In genomic region chr3:22322861-22323260, GRCh38 we compare ENCODE assay signal across 22 cellular contexts.
DNase-seq lines count a peak whose midpoint lies in the region; ATAC-seq and TF ChIP-seq lines count a peak whose summit lies in the region.
"Had no signal": no experiment of that assay in that cellular context is flagged by ENCODE, and none has a peak within 500 bp of the region (broad histone marks: within the 10 kb centered on the region; RNA-seq: fewer than 3 reads in every experiment).

No MANE protein-coding gene starts in this region.

- WGBS in GM23248 (ENCODE audit: low coverage in 1 of 2, low lambda C conversion rate in 2 of 2, missing lambda C conversion rate in 2 of 2), 2 experiments = 86 to 91% methylated on average over 4 of the region's 4 CpGs
- WGBS in SK-N-SH (ENCODE audit: low lambda C conversion rate) = 83% methylated on average over 4 of the region's 4 CpGs

- POLR2A ChIA-PET in WTC11 (lab: Charles Lee) (no interaction called here), SK-N-SH (lab: Yijun Ruan, JAX) (no interaction called here)

- H3K27me3 ChIP-seq in GM23338 (ENCODE audit: insufficient read depth) (no peaks in the 10 kb centered on the region), GM23248 (replicated peaks; ENCODE audit: insufficient read depth) (no peaks in the 10 kb centered on the region), SK-N-SH (ENCODE audit: insufficient read depth) (no peaks in the 10 kb centered on the region)
- H3K27me3 ChIP-seq: BE2C; BLaER1 treated with 17β-estradiol and CSF1 and Interleukin-3, amounts not matched to agents 10 nM and 100 nM had no signal

- no peaks in the 10 kb centered on the region for H3K36me3 ChIP-seq in GM23338 (ENCODE audit: insufficient read depth)
- no peaks in the 10 kb centered on the region for H3K36me3 ChIP-seq in GM23248 (ENCODE audit: low read depth)
- no peaks in the 10 kb centered on the region for H3K36me3 ChIP-seq in SK-N-SH (replicated peaks in 1 of 2; ENCODE audit: control insufficient read depth in 1 of 2, insufficient read depth in 2 of 2, low read length in 1 of 2)
- H3K36me3 ChIP-seq: BE2C; BLaER1 treated with 17β-estradiol and CSF1 and Interleukin-3, amounts not matched to agents 10 nM and 100 nM; HAP-1 had no signal

- no peak for TF ChIP-seq EP300 in SK-N-SH (IDR thresholded peaks at IDR 0.05; ENCODE audit: borderline replicate concordance in 1 of 2, low read depth in 1 of 2, low read length in 1 of 2)

- H2AFZ ChIP-seq in GM23338 (peak overlapping the region; percentile 70; the same call in 1 of the 2 replicates), GM23248 (no peak overlapping the region), SK-N-SH (ENCODE audit: low read depth) (no peak overlapping the region)

- peak; percentile 49 for DNase-seq in GM23338 (ENCODE audit: low spot score)
- DNase-seq in WTC11 (ENCODE audit: low spot score) = no peak
- peak; percentile 33 for DNase-seq in iPS DF 19.7 (ENCODE audit: low read depth, low spot score)
- DNase-seq in iPS-NIHi7 (ENCODE audit: extremely low spot score) = peak; percentile 16
- no peak for DNase-seq in UCSD-AML1 (lab: John Stamatoyannopoulos, UW; ENCODE audit: unreplicated experiment)
- no peak for DNase-seq in NCI-H510A (lab: John Stamatoyannopoulos, UW)
- DNase-seq in GM23248 = no peak
- no peak for DNase-seq in SK-N-SH
- DNase-seq: ACHN; AML-193; BE2C; CD4-positive, alpha-beta T cell; CD8-positive, alpha-beta memory T cell; DMS 273 treated with DMSO at 0.1 percent for 48 hours; DMS79 treated with DMSO at 0.1 percent for 48 hours; GF-D8; HFFc6 had no signal

- H3K9me3 ChIP-seq in GM23248 (ENCODE audit: low read depth) (no peaks in the 10 kb centered on the region), SK-N-SH (no peaks in the 10 kb centered on the region)
- H3K9me3 ChIP-seq: A549; BE2C; BLaER1 treated with 17β-estradiol and CSF1 and Interleukin-3, amounts not matched to agents 10 nM and 100 nM; HAP-1 had no signal

- no peaks in the 10 kb centered on the region for H3K36me3 Mint-ChIP-seq in GM23338 (ENCODE audit: low read depth)
- H3K36me3 Mint-ChIP-seq in WTC11 = no peaks in the 10 kb centered on the region
- H3K36me3 Mint-ChIP-seq: CD14-positive monocyte; CD8-positive, alpha-beta memory T cell had no signal

- no peak for TF ChIP-seq RAD21 in SK-N-SH (IDR thresholded peaks at IDR 0.05; ENCODE audit: low read length)

- H3F3A ChIP-seq in GM23338 (replicated peaks; ENCODE audit: low read depth) (no peaks in the 10 kb centered on the region), GM23248 (ENCODE audit: insufficient read depth) (no peaks in the 10 kb centered on the region), SK-N-SH (replicated peaks; ENCODE audit: insufficient read depth) (no peaks in the 10 kb centered on the region)

- H3K9ac ChIP-seq in GM23248 (no peak overlapping the region), SK-N-SH (no peak overlapping the region)
- H3K9ac ChIP-seq: BLaER1 treated with 17β-estradiol and CSF1 and Interleukin-3, amounts not matched to agents 10 nM and 100 nM had no signal

- no peaks in the 10 kb centered on the region for H3K9me2 ChIP-seq in GM23338 (ENCODE audit: insufficient read depth)
- H3K9me2 ChIP-seq in GM23248 (ENCODE audit: insufficient read depth) = no peaks in the 10 kb centered on the region
- no peaks in the 10 kb centered on the region; the same call in 1 of the 2 replicates for H3K9me2 ChIP-seq in SK-N-SH

- H3K4me3 ChIP-seq in GM23338 (no peak overlapping the region), GM23248 (no peak overlapping the region), SK-N-SH (ENCODE audit: low read depth in 2 of 2, low read length in 1 of 2) (no peak overlapping the region)
- H3K4me3 ChIP-seq: A549; BLaER1 treated with 17β-estradiol and CSF1 and Interleukin-3, amounts not matched to agents 10 nM and 100 nM; HAP-1 had no signal

- H3K4me1 Mint-ChIP-seq in GM23338 = peaks cover 22% of the 10 kb centered on the region
- peaks cover 31% of the 10 kb centered on the region for H3K4me1 Mint-ChIP-seq in WTC11
- H3K4me1 Mint-ChIP-seq: CD14-positive monocyte; CD8-positive, alpha-beta memory T cell had no signal

- in situ Hi-C loops in GM23248 (cut with MboI) = no loop called here

- no peak for TF ChIP-seq CTCF in GM23338 (conservative IDR thresholded peaks at IDR 0.05; ENCODE audit: low read depth in 2 of 2)
- no peak for TF ChIP-seq CTCF in WTC11 (IDR thresholded peaks at IDR 0.05)
- no peak for TF ChIP-seq CTCF in SK-N-SH (IDR thresholded peaks at IDR 0.05)

- H3K27ac Mint-ChIP-seq in GM23338 (peak overlapping the region; percentile 79), WTC11 (peak overlapping the region; percentile 73)
- H3K27ac Mint-ChIP-seq: CD14-positive monocyte; CD4-positive, alpha-beta T cell; CD8-positive, alpha-beta memory T cell; HFFc6 had no signal

- no peaks in the 10 kb centered on the region for H3K27me3 Mint-ChIP-seq in GM23338 (ENCODE audit: insufficient read depth, low read depth, poor library complexity)
- H3K27me3 Mint-ChIP-seq in WTC11 (ENCODE audit: low read depth) = no peaks in the 10 kb centered on the region
- H3K27me3 Mint-ChIP-seq: CD4-positive, alpha-beta T cell; CD8-positive, alpha-beta memory T cell had no signal

- H3K79me2 ChIP-seq in GM23338 (replicated peaks; ENCODE audit: insufficient read depth) = no peaks in the 10 kb centered on the region
- H3K79me2 ChIP-seq in GM23248 (ENCODE audit: insufficient read depth) = no peaks in the 10 kb centered on the region
- H3K79me2 ChIP-seq in SK-N-SH (ENCODE audit: insufficient read depth) = no peaks in the 10 kb centered on the region

- CTCF ChIA-PET in WTC11 (lab: Charles Lee) = no interaction called here
- CTCF ChIA-PET in SK-N-SH (lab: Yijun Ruan, JAX) = no interaction called here

- peak overlapping the region; percentile 0; the same call in 1 of the 2 replicates for H3K27ac ChIP-seq in GM23338 (ENCODE audit: low read depth)
- H3K27ac ChIP-seq in GM23248 = no peak overlapping the region
- H3K27ac ChIP-seq in SK-N-SH (ENCODE audit: low read depth in 2 of 2, low read length in 1 of 2) = no peak overlapping the region
- H3K27ac ChIP-seq: 22Rv1; A549; BLaER1 treated with 17β-estradiol and CSF1 and Interleukin-3, amounts not matched to agents 10 nM and 100 nM had no signal

- H3K4me2 ChIP-seq in GM23338 = peak overlapping the region; percentile 16
- no peak overlapping the region for H3K4me2 ChIP-seq in GM23248 (ENCODE audit: unreplicated experiment)
- no peak overlapping the region for H3K4me2 ChIP-seq in SK-N-SH
- H3K4me2 ChIP-seq: A549; BLaER1 treated with 17β-estradiol and CSF1 and Interleukin-3, amounts not matched to agents 10 nM and 100 nM had no signal

- H3K9me3 Mint-ChIP-seq in GM23338 (no peaks in the 10 kb centered on the region), WTC11 (no peaks in the 10 kb centered on the region)

- ATAC-seq in GM23338 = peak; percentile 67
- ATAC-seq in WTC11 = peak; percentile 90
- ATAC-seq: A549 had no signal

- no peak overlapping the region for H3K4me3 Mint-ChIP-seq in GM23338
- no peak overlapping the region for H3K4me3 Mint-ChIP-seq in WTC11
- H3K4me3 Mint-ChIP-seq: CD14-positive monocyte; CD4-positive, alpha-beta T cell; CD8-positive, alpha-beta memory T cell; HFFc6 had no signal

- no peaks in the 10 kb centered on the region for H4K20me1 ChIP-seq in GM23338 (replicated peaks; ENCODE audit: insufficient read depth)
- no peaks in the 10 kb centered on the region for H4K20me1 ChIP-seq in GM23248 (ENCODE audit: insufficient read depth)
- no peaks in the 10 kb centered on the region for H4K20me1 ChIP-seq in SK-N-SH (ENCODE audit: insufficient read depth)
- H4K20me1 ChIP-seq: BLaER1 treated with 17β-estradiol and CSF1 and Interleukin-3, amounts not matched to agents 10 nM and 100 nM had no signal

- H3K4me1 ChIP-seq in GM23338 (ENCODE audit: insufficient read depth) (peaks cover 12% of the 10 kb centered on the region; the same call in 1 of the 2 replicates), GM23248 (ENCODE audit: insufficient read depth) (0 out of 2 replicates have a peak, but pooled peaks cover 5% of the 10 kb centered on the region), SK-N-SH (ENCODE audit: control insufficient read depth in 1 of 2, insufficient read depth in 2 of 2, low read depth in 1 of 2, low read length in 1 of 2) (no peaks in the 10 kb centered on the region; a peak in 1 of 4 replicates)
- H3K4me1 ChIP-seq: A549; BE2C; BLaER1 treated with 17β-estradiol and CSF1 and Interleukin-3, amounts not matched to agents 10 nM and 100 nM; HAP-1 had no signal

TF ChIP-seq in GM23338, 12 proteins besides CTCF, POLR2A, EP300 and RAD21 (continues in another document):
- TF ChIP-seq ETS1 (IDR thresholded peaks at IDR 0.05) = peak; percentile 44; the same call in 1 of the 2 replicates

TF ChIP-seq in SK-N-SH, 30 proteins besides CTCF, POLR2A, EP300 and RAD21 (continues in another document):
- no peak for TF ChIP-seq SMC3 (IDR thresholded peaks at IDR 0.05; ENCODE audit: low read depth, low read length)
- TF ChIP-seq NRF1 (IDR thresholded peaks at IDR 0.05; ENCODE audit: low read depth, low read length) = no peak
- TF ChIP-seq TEAD4 (IDR thresholded peaks at IDR 0.05; ENCODE audit: borderline replicate concordance, insufficient read depth) = no peak
- no peak for TF ChIP-seq YY1 (IDR thresholded peaks at IDR 0.05; ENCODE audit: low read depth)
- no peak for TF ChIP-seq PBX3 (IDR thresholded peaks at IDR 0.05)
- TF ChIP-seq MEF2A (IDR thresholded peaks at IDR 0.05; ENCODE audit: borderline replicate concordance, low read depth) = no peak
- TF ChIP-seq GABPA (IDR thresholded peaks at IDR 0.05; ENCODE audit: low read depth) = no peak
- no peak for TF ChIP-seq NFIC (IDR thresholded peaks at IDR 0.05; ENCODE audit: borderline replicate concordance)
- no peak for TF ChIP-seq JUND (IDR thresholded peaks at IDR 0.05)
- no peak for TF ChIP-seq FOXM1 (IDR thresholded peaks at IDR 0.05; ENCODE audit: low read depth)
- TF ChIP-seq IRF3 (IDR thresholded peaks at IDR 0.05; ENCODE audit: low read depth, low read length) = no peak

Comparison
In these comparisons a context has a peak if more than half of its experiments do, and no peak if none do; other contexts are left out.
1. DNase-seq: peak in GM23338 (single experiment), iPS DF 19.7 (single experiment) and iPS-NIHi7 (single experiment); none in WTC11 (single experiment), UCSD-AML1 (single experiment), NCI-H510A (single experiment), GM23248 (single experiment) and SK-N-SH (single experiment).